Comparison of ENCODE assay signal across 8 cellular contexts in genomic region chr10:80407836-80408197, GRCh38. TPM values are rescaled to one million over a fixed set of nuclear protein-coding genes. Genes with fewer than 3 reads are reported as not detected.
A peak's percentile ranks its signal among the peaks of the same experiment; 100 is the strongest.
DNase-seq lines count a peak whose midpoint lies in the region; ATAC-seq, FAIRE-seq and TF ChIP-seq lines count a peak whose summit lies in the region.

No MANE protein-coding gene starts in this region.

- H3K9ac ChIP-seq in endocrine pancreas (ENCODE audit: control insufficient read depth, insufficient read depth, low read length) = peak overlapping the region; percentile 82

- DNase-seq in A549 (ENCODE audit: low read depth in 1 of 2, low spot score in 1 of 2) (peak; percentile 69 to 74), GM19239 (ENCODE audit: insufficient read length, low spot score) (no peak), stomach (no peak), foreskin melanocyte (no peak)
- DNase-seq in activated CD4-positive, alpha-beta T cell treated with anti-CD3 and anti-CD28 coated beads for 48 hours = peak; percentile 77
- peak in 3 of 9 donors; percentile 2 to 70 (median 6) for DNase-seq in naive thymus-derived CD4-positive, alpha-beta T cell

- H3K9me3 ChIP-seq in A549 = no peaks in the 10 kb centered on the region
- H3K9me3 ChIP-seq in endocrine pancreas (ENCODE audit: control insufficient read depth, low read length) = no peaks in the 10 kb centered on the region
- H3K9me3 ChIP-seq in naive thymus-derived CD4-positive, alpha-beta T cell (ENCODE audit: control insufficient read depth in 2 of 3, low read length in 3 of 3) = no peaks in the 10 kb centered on the region
- no peaks in the 10 kb centered on the region for H3K9me3 ChIP-seq in stomach

- intact Hi-C loops in naive thymus-derived CD4-positive, alpha-beta T cell (cut with micrococcal nuclease) = loop anchor here (2.0 to 5.0 kb wide), 3 partner anchors 25 to 37 kb away; no protein-coding TSS in a partner anchor
- intact Hi-C loops in stomach (cut with DNase I; ENCODE audit: low total_unique reads) = no loop called here

- POLR2A ChIA-PET in A549 (lab: Yijun Ruan, JAX) = interaction anchor here (0.6 to 1.9 kb wide), 17 partner anchors 11 to 136 kb away, joined by 3 to 9 read pairs (median 3); partner anchors contain the start of gene TSPAN14
- POLR2A ChIA-PET in naive thymus-derived CD4-positive, alpha-beta T cell (lab: Charles Lee) = interaction anchor here (0.6 to 1.5 kb wide), 4 partner anchors 10 to 53 kb away, joined by 3 to 4 read pairs (median 4); no protein-coding TSS in a partner anchor

- no peaks in the 10 kb centered on the region for H3K27me3 ChIP-seq in endocrine pancreas (ENCODE audit: control insufficient read depth, insufficient read depth, low read length)
- H3K27me3 ChIP-seq in naive thymus-derived CD4-positive, alpha-beta T cell (ENCODE audit: control insufficient read depth in 2 of 2, insufficient read depth in 2 of 2, low read length in 2 of 2) = no peaks in the 10 kb centered on the region
- H3K27me3 ChIP-seq in stomach = peaks cover 0 to 14% (median 0%) of the 10 kb centered on the region in 3 donors

- WGBS in A549 (ENCODE audit: missing lambda C conversion rate) = 2% methylated on average over 12 of the region's 16 CpGs
- 7 to 18% (median 9%) methylated on average over 16 of the region's 16 CpGs for WGBS in stomach, 5 donors

- H3K4me2 ChIP-seq in A549 = peak overlapping the region; percentile 76

- H3K27ac Mint-ChIP-seq in naive thymus-derived CD4-positive, alpha-beta T cell = peak overlapping the region; percentile 43 to 88 (median 82)

- TF ChIP-seq RAD21 in A549 (conservative IDR thresholded peaks at IDR 0.05 in 1 of 2, IDR thresholded peaks at IDR 0.05 in 1 of 2) = no peak

- H3K36me3 ChIP-seq in endocrine pancreas (ENCODE audit: control insufficient read depth, insufficient read depth, low read length) (no peaks in the 10 kb centered on the region), stomach (no peaks in the 10 kb centered on the region)
- H3K36me3 ChIP-seq in naive thymus-derived CD4-positive, alpha-beta T cell (ENCODE audit: control insufficient read depth in 2 of 3, insufficient read depth in 3 of 3, low read length in 3 of 3) = peaks cover 0 to 8% (median 0%) of the 10 kb centered on the region in 3 experiments

- no peak for TF ChIP-seq EP300 in A549 (IDR thresholded peaks at IDR 0.05)
- no peak for TF ChIP-seq EP300 in stomach (IDR thresholded peaks at IDR 0.05)

- no peak for FAIRE-seq in A549 (lab: Jason Lieb, UNC)
- FAIRE-seq in GM19239 (lab: Jason Lieb, UNC) = peak; percentile 67

- peaks cover 0 to 28% (median 0%) of the 10 kb centered on the region in 5 donors for H3K27me3 Mint-ChIP-seq in naive thymus-derived CD4-positive, alpha-beta T cell

- CTCF ChIA-PET in A549 (lab: Yijun Ruan, JAX) = interaction anchor here (0.6 to 3.9 kb wide), 17 partner anchors 10 to 516 kb away, joined by 3 to 30 read pairs (median 4); no protein-coding TSS in a partner anchor
- CTCF ChIA-PET in naive thymus-derived CD4-positive, alpha-beta T cell (lab: Charles Lee) = interaction anchor here (0.8 to 1.7 kb wide), 5 partner anchors 23 to 369 kb away, joined by 3 to 7 read pairs (median 3); no protein-coding TSS in a partner anchor

- H3K36me3 Mint-ChIP-seq in naive thymus-derived CD4-positive, alpha-beta T cell = peaks cover 0 to 4% (median 0%) of the 10 kb centered on the region in 5 donors

- H3K27ac ChIP-seq in A549 = peak overlapping the region; percentile 83 to 90
- peak overlapping the region; percentile 71 for H3K27ac ChIP-seq in naive thymus-derived CD4-positive, alpha-beta T cell (ENCODE audit: low read depth, low read length)
- H3K27ac ChIP-seq in stomach = peak overlapping the region; percentile 27 to 87 (median 69)

- peaks cover 21% of the 10 kb centered on the region; the same call in 2 of the 3 replicates for H3K4me1 ChIP-seq in A549
- H3K4me1 ChIP-seq in endocrine pancreas (ENCODE audit: control insufficient read depth, insufficient read depth, low read length) = no peaks in the 10 kb centered on the region
- H3K4me1 ChIP-seq in naive thymus-derived CD4-positive, alpha-beta T cell (ENCODE audit: control insufficient read depth in 2 of 2, insufficient read depth in 2 of 2, low read length in 2 of 2) = peaks cover 0 to 10% of the 10 kb centered on the region in 2 donors
- peaks cover 3 to 52% (median 37%) of the 10 kb centered on the region in 4 donors for H3K4me1 ChIP-seq in stomach

- H3K4me3 ChIP-seq in A549 (peak overlapping the region; percentile 73), endocrine pancreas (ENCODE audit: control insufficient read depth, insufficient read depth, low read length) (peak overlapping the region; percentile 32), stomach (peak overlapping the region; percentile 65 to 85 (median 77))
- H3K4me3 ChIP-seq in naive thymus-derived CD4-positive, alpha-beta T cell (ENCODE audit: low read length) = peak overlapping the region; percentile 73

- peak overlapping the region; percentile 82 to 98 (median 92) for H3K4me3 Mint-ChIP-seq in naive thymus-derived CD4-positive, alpha-beta T cell

- peak; percentile 86 to 90 for ATAC-seq in A549
- peak; percentile 33 for ATAC-seq in HG03457 (IDR thresholded peaks at IDR 0.05; ENCODE audit: unreplicated experiment)
- peak; percentile 39 for ATAC-seq in naive thymus-derived CD4-positive, alpha-beta T cell

- H3K9me3 Mint-ChIP-seq in naive thymus-derived CD4-positive, alpha-beta T cell = no peaks in the 10 kb centered on the region

- peaks cover 24 to 49% (median 31%) of the 10 kb centered on the region in 7 donors for H3K4me1 Mint-ChIP-seq in naive thymus-derived CD4-positive, alpha-beta T cell

- TF ChIP-seq POLR2A in A549 (IDR thresholded peaks at IDR 0.05; ENCODE audit: low read length) (no peak), stomach (IDR thresholded peaks at IDR 0.05) (no peak)

- TF ChIP-seq CTCF in A549 (IDR thresholded peaks at IDR 0.05) = no peak
- no peak for TF ChIP-seq CTCF in stomach (IDR thresholded peaks at IDR 0.05)

TF ChIP-seq in A549, 52 proteins besides CTCF, POLR2A, EP300 and RAD21:
- peak; percentile 24; the same call in 1 of the 2 replicates for TF ChIP-seq E2F6 (IDR thresholded peaks at IDR 0.05; ENCODE audit: borderline replicate concordance, low read depth)
- peak; percentile 17; the same call in 1 of the 3 replicates for TF ChIP-seq SMC3 (IDR thresholded peaks at IDR 0.05)
- TF ChIP-seq NR3C1 (IDR thresholded peaks at IDR 0.05) = no peak

RNA-seq across cellular contexts. Expression of gene PRXL2A, which starts 0.5 kb away (rescaled TPM):
- polyA plus RNA-seq in A549 (2011; rRNA removed) (47.6 and 59.3 TPM in 2 replicates), A549 (2017; fragmentation: RNase III; extraction: RNeasy Plus Mini Kit Qiagen cat#74134 plus additional on column Dnase treatment) (40.6 to 55.0 TPM (median 47.7 TPM) in 3 replicates), stomach (10 to 100 TPM; 16.2 to 36.3 (median 19.4) TPM)
- 18.2 and 20.7 TPM in 2 replicates for polyA plus RNA-seq in A549 (2012; cell fraction: cytosol; rRNA removed)
- 4.5 and 5.5 TPM in 2 replicates for polyA plus RNA-seq in A549 (2012; cell fraction: nucleus; rRNA removed)
- 8.9 and 9.1 TPM in 2 replicates for polyA minus RNA-seq in A549 (2011; rRNA and poly(A)+ RNA removed)
- total RNA-seq in naive thymus-derived CD4-positive, alpha-beta T cell = 1 to 10 TPM; 5.6 to 9.7 (median 8.5) TPM
- polyA plus RNA-seq in naive thymus-derived CD4-positive, alpha-beta T cell = 10 to 100 TPM; 15.4 to 20.1 TPM
- total RNA-seq in stomach = 10 to 100 TPM in 4 of 5 donors, 1 to 10 TPM in 1; 6.7 to 56.8 (median 16.2) TPM

RNA-seq across cellular contexts. Expression of gene TSPAN14, which starts 46.3 kb away (rescaled TPM):
- 87.0 and 97.1 TPM in 2 replicates for polyA plus RNA-seq in A549 (2011; rRNA removed)
- polyA plus RNA-seq in A549 (2012; cell fraction: cytosol; rRNA removed) = 119 and 152 TPM in 2 replicates
- polyA plus RNA-seq in A549 (2012; cell fraction: nucleus; rRNA removed) = 147 and 164 TPM in 2 replicates
- polyA plus RNA-seq in A549 (2017; fragmentation: RNase III; extraction: RNeasy Plus Mini Kit Qiagen cat#74134 plus additional on column Dnase treatment) = 101 to 124 TPM (median 121 TPM) in 3 replicates
- 68.4 and 91.9 TPM in 2 replicates for polyA minus RNA-seq in A549 (2011; rRNA and poly(A)+ RNA removed)
- total RNA-seq in naive thymus-derived CD4-positive, alpha-beta T cell = 100 to 1,000 TPM; 135 to 165 (median 160) TPM
- 100 to 1,000 TPM; 179 to 386 TPM for polyA plus RNA-seq in naive thymus-derived CD4-positive, alpha-beta T cell
- total RNA-seq in stomach = 10 to 100 TPM; 24.4 to 82.6 (median 42.9) TPM
- 10 to 100 TPM in 2 of 3 donors, 1 to 10 TPM in 1; 7.0 to 21.5 (median 13.7) TPM for polyA plus RNA-seq in stomach

RNA-seq across cellular contexts. Expression of gene DYDC2, which starts 51.2 kb away (rescaled TPM):
- polyA plus RNA-seq in A549 (2011; rRNA removed) = 0.04 and 0.20 TPM in 2 replicates
- polyA plus RNA-seq in A549 (2012; cell fraction: cytosol; rRNA removed) = 0.03 TPM in 1 of 2 replicates, not detected in the other
- not detected in 2 replicates for polyA plus RNA-seq in A549 (2012; cell fraction: nucleus; rRNA removed)
- 0.13 TPM in 1 of 3 replicates, not detected in the others for polyA plus RNA-seq in A549 (2017; fragmentation: RNase III; extraction: RNeasy Plus Mini Kit Qiagen cat#74134 plus additional on column Dnase treatment)
- not detected in 2 replicates for polyA minus RNA-seq in A549 (2011; rRNA and poly(A)+ RNA removed)
- total RNA-seq in naive thymus-derived CD4-positive, alpha-beta T cell = not detected
- not detected for polyA plus RNA-seq in naive thymus-derived CD4-positive, alpha-beta T cell
- not detected for total RNA-seq in stomach
- polyA plus RNA-seq in stomach = under 1 TPM in 2 of 3 donors, not detected in 1; 0.37 to 0.95 TPM

RNA-seq across cellular contexts. Expression of gene DYDC1, which starts 51.3 kb away (rescaled TPM):
- polyA plus RNA-seq in A549 (2011; rRNA removed) = not detected in 2 replicates
- not detected in 2 replicates for polyA plus RNA-seq in A549 (2012; cell fraction: cytosol; rRNA removed)
- not detected in 2 replicates for polyA plus RNA-seq in A549 (2012; cell fraction: nucleus; rRNA removed)
- polyA plus RNA-seq in A549 (2017; fragmentation: RNase III; extraction: RNeasy Plus Mini Kit Qiagen cat#74134 plus additional on column Dnase treatment) = not detected in 3 replicates
- not detected in 2 replicates for polyA minus RNA-seq in A549 (2011; rRNA and poly(A)+ RNA removed)
- not detected for total RNA-seq in naive thymus-derived CD4-positive, alpha-beta T cell
- polyA plus RNA-seq in naive thymus-derived CD4-positive, alpha-beta T cell = not detected
- total RNA-seq in stomach = not detected
- not detected for polyA plus RNA-seq in stomach

Comparison
In these comparisons a context has a peak if more than half of its experiments do, and no peak if none do; other contexts are left out.
1. ATAC-seq: peak in every context shown above with its lines; median percentile 88 in A549; 39 in naive thymus-derived CD4-positive, alpha-beta T cell; 33 in HG03457.
2. DNase-seq: peak in A549 (2 of 2) and activated CD4-positive, alpha-beta T cell treated with anti-CD3 and anti-CD28 coated beads for 48 hours (single experiment); none in GM19239 (single experiment), stomach (single experiment) and foreskin melanocyte (single experiment).
3. Peak in every context shown above with its lines, with median percentiles within 50 percentile points of each other: H3K27ac ChIP-seq and H3K4me3 ChIP-seq.